ENCODE assay signal across 18 cellular contexts in the genomic region with DNA sequence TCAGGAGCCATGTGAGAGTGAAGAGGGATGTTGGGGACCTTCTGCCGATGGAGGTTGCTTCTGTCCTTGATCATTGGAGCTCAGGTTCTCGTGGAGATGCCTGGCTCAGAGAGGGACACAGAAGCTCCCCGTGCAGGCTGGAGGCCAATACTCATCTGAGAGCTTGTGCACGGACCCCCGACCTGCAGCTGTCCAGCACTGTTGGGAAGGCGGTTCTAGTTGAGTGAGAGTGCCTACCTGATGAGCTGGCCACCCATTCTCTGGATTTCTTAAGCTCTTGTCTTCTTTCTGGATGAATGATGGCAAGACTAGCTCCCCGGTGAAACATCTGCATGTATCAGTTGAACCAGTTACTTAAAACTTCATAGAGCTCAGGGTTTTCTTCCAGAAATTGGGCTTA.
DNase-seq lines count a peak whose midpoint lies in the region; ATAC-seq and TF ChIP-seq lines count a peak whose summit lies in the region.
"Had no signal": no experiment of that assay in that cellular context is flagged by ENCODE, and none has a peak within 500 bp of the region (broad histone marks: within the 10 kb centered on the region; RNA-seq: fewer than 3 reads in every experiment).

No MANE protein-coding gene starts in this region.

- H3K36me3 ChIP-seq in BLaER1 treated with 17β-estradiol and CSF1 and Interleukin-3, amounts not matched to agents 10 nM and 100 nM: no peaks in the 10 kb centered on the region
- H3K36me3 ChIP-seq in MM.1S (replicated peaks; ENCODE audit: insufficient read depth, low read length): no peaks in the 10 kb centered on the region
- no peaks in the 10 kb centered on the region for H3K36me3 ChIP-seq in effector memory CD4-positive, alpha-beta T cell (ENCODE audit: control insufficient read depth, insufficient read depth, low read length)

- H3K27ac Mint-ChIP-seq in IgD-negative memory B cell: peak overlapping the region in 2 of 3 donors; percentile 16 to 69
- no peak overlapping the region for H3K27ac Mint-ChIP-seq in osteocyte (ENCODE audit: unreplicated experiment)
- H3K27ac Mint-ChIP-seq: CD14-positive monocyte; CD4-positive, alpha-beta T cell; CD8-positive, alpha-beta memory T cell; GM23338 had no signal

- peaks cover 0 to 5% (median 4%) of the 10 kb centered on the region in 3 donors for H3K4me1 Mint-ChIP-seq in IgD-negative memory B cell
- H3K4me1 Mint-ChIP-seq in osteocyte (ENCODE audit: unreplicated experiment): no peaks in the 10 kb centered on the region
- H3K4me1 Mint-ChIP-seq: CD14-positive monocyte, GM23338, H9 had no signal

- H3K27me3 ChIP-seq in BLaER1 treated with 17β-estradiol and CSF1 and Interleukin-3, amounts not matched to agents 10 nM and 100 nM: no peaks in the 10 kb centered on the region
- H3K27me3 ChIP-seq in MM.1S (replicated peaks; ENCODE audit: insufficient read depth, low read length): no peaks in the 10 kb centered on the region
- H3K27me3 ChIP-seq in effector memory CD4-positive, alpha-beta T cell (replicated peaks; ENCODE audit: control insufficient read depth, insufficient read depth, low read length, poor library complexity, severe bottlenecking): no peaks in the 10 kb centered on the region

- H3K27me3 Mint-ChIP-seq in IgD-negative memory B cell (peaks cover 3% of the 10 kb centered on the region), osteocyte (ENCODE audit: unreplicated experiment) (no peaks in the 10 kb centered on the region)

- H3K36me3 Mint-ChIP-seq in IgD-negative memory B cell (no peaks in the 10 kb centered on the region), osteocyte (ENCODE audit: unreplicated experiment) (no peaks in the 10 kb centered on the region)
- H3K36me3 Mint-ChIP-seq: CD14-positive monocyte; CD8-positive, alpha-beta memory T cell had no signal

- no peaks in the 10 kb centered on the region for H3K9me2 ChIP-seq in MM.1S (replicated peaks; ENCODE audit: insufficient read depth, low read length)

- H3K4me2 ChIP-seq in BLaER1 treated with 17β-estradiol and CSF1 and Interleukin-3, amounts not matched to agents 10 nM and 100 nM: peak overlapping the region in 6 of 11 experiments; percentile 9 to 51 (median 38); a peak in 8 of 22 replicates
- peak overlapping the region; percentile 93 for H3K4me2 ChIP-seq in MM.1S (ENCODE audit: low read depth, low read length)
- H3K4me2 ChIP-seq: GM23338 had no signal

- H3K9me3 ChIP-seq in BLaER1 treated with 17β-estradiol and CSF1 and Interleukin-3, amounts not matched to agents 10 nM and 100 nM (replicated peaks in 1 of 11): peaks cover 0 to 22% (median 0%) of the 10 kb centered on the region in 11 experiments; a peak in 4 of 22 replicates
- H3K9me3 ChIP-seq in MM.1S (replicated peaks; ENCODE audit: insufficient read depth, low read length): no peaks in the 10 kb centered on the region
- H3K9me3 ChIP-seq in effector memory CD4-positive, alpha-beta T cell (ENCODE audit: control insufficient read depth, low read length): no peaks in the 10 kb centered on the region

- H3K4me3 Mint-ChIP-seq in IgD-negative memory B cell (no peak overlapping the region), osteocyte (ENCODE audit: unreplicated experiment) (no peak overlapping the region)
- H3K4me3 Mint-ChIP-seq: CD14-positive monocyte; CD4-positive, alpha-beta T cell; GM23338; H9 had no signal

- H3K79me2 ChIP-seq in MM.1S (ENCODE audit: low read length): no peaks in the 10 kb centered on the region

- H3K27ac ChIP-seq in BLaER1 treated with 17β-estradiol and CSF1 and Interleukin-3, amounts not matched to agents 10 nM and 100 nM: no peak overlapping the region
- H3K27ac ChIP-seq in MM.1S (ENCODE audit: low read length): peak overlapping the region; percentile 34; the same call in 1 of the 2 replicates
- H3K27ac ChIP-seq in effector memory CD4-positive, alpha-beta T cell (ENCODE audit: insufficient read depth, low read length, poor library complexity, severe bottlenecking): no peak overlapping the region

- no peak for ATAC-seq in HG03457 (IDR thresholded peaks at IDR 0.05; ENCODE audit: unreplicated experiment)
- ATAC-seq: GM23338, HCT116 had no signal

- no peak for TF ChIP-seq CTCF in MM.1S (IDR thresholded peaks at IDR 0.05; ENCODE audit: low read length)
- no peak for TF ChIP-seq CTCF in osteocyte (IDR thresholded peaks at IDR 0.05)

- peak overlapping the region; percentile 38 for H2AFZ ChIP-seq in MM.1S (ENCODE audit: low read length)
- H2AFZ ChIP-seq: GM23338 had no signal

- H3K9me3 Mint-ChIP-seq in IgD-negative memory B cell: peaks cover 3 to 9% (median 8%) of the 10 kb centered on the region in 3 donors
- H3K9me3 Mint-ChIP-seq in osteocyte (ENCODE audit: unreplicated experiment): peaks cover 49% of the 10 kb centered on the region
- H3K9me3 Mint-ChIP-seq: CD4-positive, alpha-beta T cell; H9 had no signal

- peaks cover 5% of the 10 kb centered on the region for H3F3A ChIP-seq in MM.1S (ENCODE audit: insufficient read depth, low read length)

- DNase-seq in MM.1S (no peak), osteocyte (ENCODE audit: extremely low spot score, unreplicated experiment) (peak; percentile 65), anterior cingulate cortex (lab: John Stamatoyannopoulos, UW) (no peak)
- no peak for DNase-seq in effector memory CD4-positive, alpha-beta T cell
- DNase-seq: CD4-positive, alpha-beta T cell; CD8-positive, alpha-beta memory T cell; DMS 273 treated with DMSO at 0.1 percent for 48 hours; DMS79; EL; GDM1; H9 had no signal

- peaks cover 0 to 12% (median 7%) of the 10 kb centered on the region in 10 experiments; a peak in 9 of 20 replicates for H3K4me1 ChIP-seq in BLaER1 treated with 17β-estradiol and CSF1 and Interleukin-3, amounts not matched to agents 10 nM and 100 nM
- H3K4me1 ChIP-seq in MM.1S (ENCODE audit: low read length): peaks cover 15% of the 10 kb centered on the region
- H3K4me1 ChIP-seq in effector memory CD4-positive, alpha-beta T cell (ENCODE audit: control insufficient read depth, insufficient read depth, low read length, poor library complexity, severe bottlenecking): no peaks in the 10 kb centered on the region

- H3K4me3 ChIP-seq in BLaER1 treated with 17β-estradiol and CSF1 and Interleukin-3, amounts not matched to agents 10 nM and 100 nM: no peak overlapping the region
- peak overlapping the region; percentile 54 for H3K4me3 ChIP-seq in MM.1S (ENCODE audit: low read length)
- no peak overlapping the region for H3K4me3 ChIP-seq in effector memory CD4-positive, alpha-beta T cell (ENCODE audit: insufficient read depth, low read depth, low read length, poor library complexity, severe bottlenecking)
- H3K4me3 ChIP-seq: GM12878, GM23338 had no signal

- H4K20me1 ChIP-seq in BLaER1 treated with 17β-estradiol and CSF1 and Interleukin-3, amounts not matched to agents 10 nM and 100 nM: no peaks in the 10 kb centered on the region
- H4K20me1 ChIP-seq in MM.1S (ENCODE audit: insufficient read depth, low read length): no peaks in the 10 kb centered on the region

- H3K9ac ChIP-seq in BLaER1 treated with 17β-estradiol and CSF1 and Interleukin-3, amounts not matched to agents 10 nM and 100 nM: no peak overlapping the region
- peak overlapping the region; percentile 27; the same call in 1 of the 2 replicates for H3K9ac ChIP-seq in MM.1S (ENCODE audit: low read length)
